In the genomic region with DNA sequence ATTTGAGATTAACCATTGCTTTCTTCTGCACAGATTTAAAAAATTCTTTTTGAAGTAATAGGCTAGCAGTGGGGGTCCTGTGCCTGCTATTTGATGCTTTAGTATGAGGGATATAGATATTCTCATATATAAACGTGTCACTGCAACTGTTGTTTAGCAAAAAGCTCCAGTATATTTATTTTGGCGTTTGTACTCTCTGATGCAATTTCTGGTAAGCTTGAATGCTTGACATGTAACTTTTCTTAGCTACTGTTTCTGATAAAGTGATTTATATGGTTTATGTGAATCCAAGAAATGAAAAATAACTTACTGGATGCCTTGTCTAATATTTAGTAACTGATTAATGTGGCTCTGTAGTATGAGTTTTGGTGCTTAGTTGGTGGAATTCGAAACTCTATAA, we compare ENCODE assay signal across 18 cellular contexts.
DNase-seq lines count a peak whose midpoint lies in the region; ATAC-seq, FAIRE-seq and TF ChIP-seq lines count a peak whose summit lies in the region.
"Had no signal": no experiment of that assay in that cellular context is flagged by ENCODE, and none has a peak within 500 bp of the region (broad histone marks: within the 10 kb centered on the region; RNA-seq: fewer than 3 reads in every experiment).

No MANE protein-coding gene starts in this region.

- H2BK120ac ChIP-seq in mesendoderm (ENCODE audit: low read depth, low read length) = no peak overlapping the region

- H3K9me3 ChIP-seq in A549 = no peaks in the 10 kb centered on the region
- no peaks in the 10 kb centered on the region for H3K9me3 ChIP-seq in CD4-positive, alpha-beta memory T cell (ENCODE audit: control insufficient read depth in 1 of 2, low read length in 2 of 2)
- H3K9me3 ChIP-seq: Caco-2 had no signal

- H3K36me3 ChIP-seq in CD4-positive, alpha-beta memory T cell (ENCODE audit: insufficient read depth, low read length) = no peaks in the 10 kb centered on the region
- H3K36me3 ChIP-seq in mesendoderm (ENCODE audit: control insufficient read depth, insufficient read depth, low read length) = no peaks in the 10 kb centered on the region

- no peak for TF ChIP-seq EP300 in A549 (IDR thresholded peaks at IDR 0.05)

- H3K79me2 ChIP-seq in mesendoderm (ENCODE audit: control insufficient read depth, insufficient read depth, low read length) = no peaks in the 10 kb centered on the region

- H4K5ac ChIP-seq in mesendoderm (ENCODE audit: low read length) = no peak overlapping the region

- H2AK5ac ChIP-seq in mesendoderm (ENCODE audit: low read length) = no peak overlapping the region

- no peak overlapping the region; a peak in 1 of 6 replicates for H3K27ac ChIP-seq in A549
- no peak overlapping the region for H3K27ac ChIP-seq in CD4-positive, alpha-beta memory T cell (ENCODE audit: low read depth, low read length)
- no peak overlapping the region for H3K27ac ChIP-seq in mesendoderm (ENCODE audit: low read depth, low read length)

- H3K4me2 ChIP-seq in A549 (peak overlapping the region; percentile 9; the same call in 1 of the 3 replicates), mesendoderm (ENCODE audit: low read length) (no peak overlapping the region)

- H4K8ac ChIP-seq in mesendoderm (ENCODE audit: low read depth, low read length) = no peak overlapping the region

- no peak overlapping the region for H2BK15ac ChIP-seq in mesendoderm (replicated peaks; ENCODE audit: low read depth)

- DNase-seq in A549 (ENCODE audit: low read depth in 1 of 2, low spot score in 1 of 2) (no peak), LNCaP clone FGC (ENCODE audit: low read depth) (peak; percentile 56), choroid plexus epithelial cell (ENCODE audit: low read depth) (peak; percentile 68), iris pigment epithelial cell (ENCODE audit: low read depth) (peak; percentile 53), WTC11 (ENCODE audit: low spot score) (no peak), mesendoderm (no peak)
- no peak for DNase-seq in CD4-positive, alpha-beta memory T cell
- DNase-seq: AML-193, Caco-2, H9, Kasumi-1, NCI-H1417, NCI-H187 treated with DMSO at 0.1 percent for 48 hours, NCI-H69, RPMI8226 had no signal

- H3K4ac ChIP-seq in mesendoderm (ENCODE audit: low read depth, low read length) = no peak overlapping the region

- no peaks in the 10 kb centered on the region for H3K27me3 Mint-ChIP-seq in WTC11 (ENCODE audit: low read depth)
- H3K27me3 Mint-ChIP-seq in CD4-positive, alpha-beta memory T cell = no peaks in the 10 kb centered on the region
- H3K27me3 Mint-ChIP-seq: IgD-negative memory B cell had no signal

- no peak overlapping the region for H3K27ac Mint-ChIP-seq in WTC11
- no peak overlapping the region for H3K27ac Mint-ChIP-seq in CD4-positive, alpha-beta memory T cell
- H3K27ac Mint-ChIP-seq: CD14-positive monocyte, H9, IgD-negative memory B cell had no signal

- no peaks in the 10 kb centered on the region for H3K79me1 ChIP-seq in mesendoderm (ENCODE audit: low read length)

- WGBS in A549 (ENCODE audit: missing lambda C conversion rate) = 55% methylated on average over 3 of the region's 3 CpGs
- WGBS in mesendoderm (ENCODE audit: extremely low coverage, insufficient coverage, low lambda C conversion rate) = no CpG with 5 or more reads among the region's 3 CpGs

- H3K4me1 ChIP-seq in A549 (peaks cover 6% of the 10 kb centered on the region; the same call in 2 of the 3 replicates), mesendoderm (ENCODE audit: control insufficient read depth, low read depth, low read length) (no peaks in the 10 kb centered on the region)
- no peaks in the 10 kb centered on the region for H3K4me1 ChIP-seq in CD4-positive, alpha-beta memory T cell (ENCODE audit: insufficient read depth, low read length)
- H3K4me1 ChIP-seq: Caco-2 had no signal

- no peak overlapping the region for H3K4me3 Mint-ChIP-seq in WTC11
- no peak overlapping the region for H3K4me3 Mint-ChIP-seq in CD4-positive, alpha-beta memory T cell
- H3K4me3 Mint-ChIP-seq: CD14-positive monocyte, H9, IgD-negative memory B cell had no signal

- ATAC-seq in A549 (no peak), WTC11 (no peak), GM18867 (IDR thresholded peaks at IDR 0.05; ENCODE audit: unreplicated experiment) (no peak)

- H2BK5ac ChIP-seq in mesendoderm (ENCODE audit: low read length) = no peak overlapping the region

- no peak overlapping the region for H3K9ac ChIP-seq in mesendoderm (ENCODE audit: low read length)

- no peak overlapping the region for H3K18ac ChIP-seq in mesendoderm (ENCODE audit: low read length)

- H3K4me3 ChIP-seq in A549 (no peak overlapping the region), LNCaP clone FGC (ENCODE audit: low read depth, low read length) (no peak overlapping the region), choroid plexus epithelial cell (ENCODE audit: low read depth, low read length) (no peak overlapping the region), mesendoderm (ENCODE audit: low read length) (no peak overlapping the region)
- H3K4me3 ChIP-seq in CD4-positive, alpha-beta memory T cell (ENCODE audit: low read length in 2 of 2) = no peak overlapping the region

- POLR2A ChIA-PET in A549 (lab: Yijun Ruan, JAX) (interaction anchor here (0.6 kb wide), 1 partner anchor 934 kb away, joined by 5 read pairs; no protein-coding TSS in a partner anchor), WTC11 (lab: Charles Lee) (no interaction called here)
- POLR2A ChIA-PET in CD4-positive, alpha-beta memory T cell (lab: Charles Lee; ENCODE audit: partially characterized antibody) = no interaction called here

- no peak overlapping the region for H3K23ac ChIP-seq in mesendoderm (ENCODE audit: low read length)

- CTCF ChIA-PET in A549 (lab: Yijun Ruan, JAX) = interaction anchor here (0.9 to 2.3 kb wide), 5 partner anchors 10 to 244 kb away, joined by 3 to 11 read pairs (median 5); a partner anchor contains a TSS
- CTCF ChIA-PET in WTC11 (lab: Charles Lee) = interaction anchor here (1.0 to 2.9 kb wide), 2 partner anchors 27 to 29 kb away, joined by 3 to 11 read pairs; no protein-coding TSS in a partner anchor
- CTCF ChIA-PET in CD4-positive, alpha-beta memory T cell (lab: Charles Lee; ENCODE audit: partially characterized antibody) = interaction anchor here (1.0 to 1.5 kb wide), 2 partner anchors 9 to 29 kb away, joined by 3 to 5 read pairs; no protein-coding TSS in a partner anchor

- TF ChIP-seq POLR2A in A549 (IDR thresholded peaks at IDR 0.05; ENCODE audit: low read length) = no peak

- no peak for FAIRE-seq in A549 (lab: Jason Lieb, UNC)

- H3K4me1 Mint-ChIP-seq in WTC11 = peaks cover 4% of the 10 kb centered on the region
- peaks cover 0 to 2% (median 0%) of the 10 kb centered on the region in 4 donors for H3K4me1 Mint-ChIP-seq in CD4-positive, alpha-beta memory T cell
- H3K4me1 Mint-ChIP-seq: CD14-positive monocyte, IgD-negative memory B cell had no signal

- TF ChIP-seq RAD21 in A549 (conservative IDR thresholded peaks at IDR 0.05 in 1 of 2, IDR thresholded peaks at IDR 0.05 in 1 of 2) = no peak

- no peaks in the 10 kb centered on the region for H3K9me3 Mint-ChIP-seq in WTC11
- no peaks in the 10 kb centered on the region for H3K9me3 Mint-ChIP-seq in CD4-positive, alpha-beta memory T cell
- H3K9me3 Mint-ChIP-seq: CD14-positive monocyte, H9, IgD-negative memory B cell had no signal

- intact Hi-C loops in CD4-positive, alpha-beta memory T cell (cut with micrococcal nuclease) = no loop called here

- H3K36me3 Mint-ChIP-seq in WTC11 = peaks cover 11% of the 10 kb centered on the region; the same call in 1 of the 2 replicates
- peaks cover 21 to 28% of the 10 kb centered on the region in 2 donors for H3K36me3 Mint-ChIP-seq in CD4-positive, alpha-beta memory T cell

- H3K27me3 ChIP-seq in CD4-positive, alpha-beta memory T cell (ENCODE audit: insufficient read depth, low read length) = no peaks in the 10 kb centered on the region
- H3K27me3 ChIP-seq in mesendoderm (ENCODE audit: insufficient read depth, low read length, poor library complexity) = no peaks in the 10 kb centered on the region

- no peak overlapping the region for H3K56ac ChIP-seq in mesendoderm (ENCODE audit: low read length)

- TF ChIP-seq CTCF in A549 (IDR thresholded peaks at IDR 0.05) (no peak), LNCaP clone FGC (IDR thresholded peaks at IDR 0.05; ENCODE audit: control insufficient read depth, extremely low read depth, insufficient read depth) (no peak), choroid plexus epithelial cell (conservative IDR thresholded peaks at IDR 0.05; ENCODE audit: low read depth, low read length) (no peak), WTC11 (IDR thresholded peaks at IDR 0.05) (no peak)

TF ChIP-seq in A549, 52 proteins besides CTCF, POLR2A, EP300 and RAD21 (continues in another document):
- TF ChIP-seq, protein P1, sequence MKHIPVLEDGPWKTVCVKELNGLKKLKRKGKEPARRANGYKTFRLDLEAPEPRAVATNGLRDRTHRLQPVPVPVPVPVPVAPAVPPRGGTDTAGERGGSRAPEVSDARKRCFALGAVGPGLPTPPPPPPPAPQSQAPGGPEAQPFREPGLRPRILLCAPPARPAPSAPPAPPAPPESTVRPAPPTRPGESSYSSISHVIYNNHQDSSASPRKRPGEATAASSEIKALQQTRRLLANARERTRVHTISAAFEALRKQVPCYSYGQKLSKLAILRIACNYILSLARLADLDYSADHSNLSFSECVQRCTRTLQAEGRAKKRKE (CRISPR knock-in tag; IDR thresholded peaks at IDR 0.05; ENCODE audit: low read depth) = no peak
- TF ChIP-seq TP53 (CRISPR knock-in tag; IDR thresholded peaks at IDR 0.05) = no peak
- TF ChIP-seq RNF2 (IDR thresholded peaks at IDR 0.05; ENCODE audit: borderline replicate concordance, low read depth) = no peak
- no peak for TF ChIP-seq RARB (CRISPR knock-in tag; IDR thresholded peaks at IDR 0.05)
- TF ChIP-seq HOXB5 (CRISPR knock-in tag; IDR thresholded peaks at IDR 0.05) = no peak
- no peak for TF ChIP-seq EHMT2 (IDR thresholded peaks at IDR 0.05; ENCODE audit: low read depth)
- TF ChIP-seq HDAC2 (IDR thresholded peaks at IDR 0.05) = no peak

TF ChIP-seq in WTC11, 78 proteins besides CTCF, POLR2A, EP300 and RAD21 (continues in another document):
- TF ChIP-seq, protein P2, sequence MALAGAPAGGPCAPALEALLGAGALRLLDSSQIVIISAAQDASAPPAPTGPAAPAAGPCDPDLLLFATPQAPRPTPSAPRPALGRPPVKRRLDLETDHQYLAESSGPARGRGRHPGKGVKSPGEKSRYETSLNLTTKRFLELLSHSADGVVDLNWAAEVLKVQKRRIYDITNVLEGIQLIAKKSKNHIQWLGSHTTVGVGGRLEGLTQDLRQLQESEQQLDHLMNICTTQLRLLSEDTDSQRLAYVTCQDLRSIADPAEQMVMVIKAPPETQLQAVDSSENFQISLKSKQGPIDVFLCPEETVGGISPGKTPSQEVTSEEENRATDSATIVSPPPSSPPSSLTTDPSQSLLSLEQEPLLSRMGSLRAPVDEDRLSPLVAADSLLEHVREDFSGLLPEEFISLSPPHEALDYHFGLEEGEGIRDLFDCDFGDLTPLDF (CRISPR knock-in tag; IDR thresholded peaks at IDR 0.05) = no peak
- TF ChIP-seq FOXJ3 (CRISPR knock-in tag; IDR thresholded peaks at IDR 0.05; ENCODE audit: borderline replicate concordance) (no peak), GRHL2 (CRISPR knock-in tag; IDR thresholded peaks at IDR 0.05; ENCODE audit: insufficient replicate concordance, severe bottlenecking) (no peak), CBFB (CRISPR knock-in tag; IDR thresholded peaks at IDR 0.05; ENCODE audit: low read depth) (no peak), GTF2I (CRISPR knock-in tag; conservative IDR thresholded peaks at IDR 0.05) (no peak)

Comparison
In these comparisons a context has a peak if more than half of its experiments do, and no peak if none do; other contexts are left out.
1. DNase-seq: peak in LNCaP clone FGC (single experiment), choroid plexus epithelial cell (single experiment) and iris pigment epithelial cell (single experiment); none in A549 (0 of 2), WTC11 (single experiment), CD4-positive, alpha-beta memory T cell (0 of 5) and mesendoderm (single experiment).